ENCODE assay signal across 25 cellular contexts in genomic region chr1:202187697-202188407, GRCh38. TPM values are rescaled to one million over a fixed set of nuclear protein-coding genes. Genes with fewer than 3 reads are reported as not detected.
"Had no signal": no experiment of that assay in that cellular context is flagged by ENCODE, and none has a peak within 500 bp of the region (broad histone marks: within the 10 kb centered on the region; RNA-seq: fewer than 3 reads in every experiment).

No MANE protein-coding gene starts in this region.

- H3K9me3 Mint-ChIP-seq: IgD-negative memory B cell, T-cell had no signal

- H3K27ac Mint-ChIP-seq: IgD-negative memory B cell had no signal

- H3K36me3 Mint-ChIP-seq: IgD-negative memory B cell, T-cell had no signal

- H3K9me3 ChIP-seq: SK-N-SH had no signal

- DNase-seq: KBM-7, MV-4-11, NCI-H1048, NCI-H1105, NCI-H1417, NCI-H1436 treated with DMSO at 0.1 percent for 48 hours, NCI-H1694, NCI-H187 treated with DMSO at 0.1 percent for 48 hours, NCI-H2029 treated with DMSO at 0.1 percent for 48 hours, NCI-H2171 treated with DMSO at 0.1 percent for 48 hours, NCI-H345, NCI-H446 treated with DMSO at 0.1 percent for 48 hours, NCI-H510A treated with DMSO at 0.1 percent for 48 hours, NCI-H526, NCI-H82, SHP77, SK-N-SH, SW 1271, T-cell had no signal

- H3K27ac ChIP-seq: RWPE1 had no signal

- H3K4me3 Mint-ChIP-seq: IgD-negative memory B cell, T-cell had no signal

- H3K4me1 Mint-ChIP-seq: IgD-negative memory B cell had no signal

RNA-seq across cellular contexts. Expression of gene LGR6, which starts 5.7 kb away (rescaled TPM):
- total RNA-seq: HT1080, LHCN-M2, SK-MEL-5 had no signal

RNA-seq across cellular contexts. Expression of gene PTPN7, which starts 27.4 kb away (rescaled TPM):
- total RNA-seq: HT1080, LHCN-M2, MCF 10A, SK-MEL-5 had no signal
